In the genomic region with DNA sequence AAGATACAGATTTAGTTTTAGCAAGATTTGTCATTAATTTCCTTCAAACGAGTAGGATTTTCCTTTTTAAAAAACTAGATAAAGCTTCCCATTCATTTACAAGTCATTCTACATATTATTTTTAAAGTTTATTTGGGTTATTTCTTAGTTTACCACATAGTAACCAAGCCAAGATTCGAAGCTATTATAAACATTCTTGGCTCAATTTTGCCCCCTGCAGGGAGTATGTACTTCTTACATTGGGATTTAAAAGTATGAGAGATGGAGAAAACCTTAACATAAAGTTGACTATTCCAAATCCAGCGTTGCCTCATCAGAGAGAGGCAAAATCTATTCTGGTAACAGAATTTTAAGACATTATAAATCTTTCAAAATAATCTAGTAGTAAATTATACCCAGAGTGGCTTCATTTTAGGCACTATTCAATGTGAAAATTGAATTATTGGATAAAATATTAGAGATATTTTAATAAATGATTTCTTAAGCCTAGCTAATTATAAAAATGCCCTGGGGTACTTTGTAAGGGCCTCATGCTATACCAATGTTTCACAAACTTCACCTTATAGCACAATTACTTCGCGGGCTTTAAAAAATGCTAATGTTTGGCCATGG, we compare ENCODE assay signal across 8 cellular contexts. TPM values are rescaled to one million over a fixed set of nuclear protein-coding genes. Genes with fewer than 3 reads are reported as not detected.
A peak's percentile ranks its signal among the peaks of the same experiment; 100 is the strongest.
DNase-seq lines count a peak whose midpoint lies in the region; ATAC-seq, FAIRE-seq and TF ChIP-seq lines count a peak whose summit lies in the region.

No MANE protein-coding gene starts in this region.

- H3K27me3 Mint-ChIP-seq in activated CD8-positive, alpha-beta memory T cell treated with anti-CD3 and anti-CD28 coated beads, Interleukin-2, amount 10 ng/mL, durations not matched to agents 7 days and 5 days = no peaks in the 10 kb centered on the region

- peak; percentile 6 for FAIRE-seq in D721Med (lab: Jason Lieb, UNC)
- FAIRE-seq in keratinocyte (lab: Jason Lieb, UNC) = no peak

- ATAC-seq in HG03432 (IDR thresholded peaks at IDR 0.05; ENCODE audit: unreplicated experiment) (peak; percentile 57), esophagus mucosa (no peak), GM19467 (IDR thresholded peaks at IDR 0.05; ENCODE audit: unreplicated experiment) (no peak)
- ATAC-seq in activated CD8-positive, alpha-beta memory T cell treated with anti-CD3 and anti-CD28 coated beads, Interleukin-2, amount 10 ng/mL, durations not matched to agents 7 days and 5 days = no peak

- no peaks in the 10 kb centered on the region for H3K36me3 Mint-ChIP-seq in activated CD8-positive, alpha-beta memory T cell treated with anti-CD3 and anti-CD28 coated beads, Interleukin-2, amount 10 ng/mL, durations not matched to agents 7 days and 5 days

- DNase-seq in D721Med (ENCODE audit: insufficient read length, low spot score) (no peak), keratinocyte (ENCODE audit: low read depth, low spot score) (no peak)
- DNase-seq in activated CD8-positive, alpha-beta memory T cell treated with anti-CD3 and anti-CD28 coated beads, Interleukin-2, amount 10 ng/mL, durations not matched to agents 7 days and 5 days = no peak
- DNase-seq in activated CD4-positive, alpha-beta T cell treated with anti-CD3 and anti-CD28 coated beads for 48 hours = no peak

- peaks cover 4% of the 10 kb centered on the region for H3K9me3 Mint-ChIP-seq in activated CD8-positive, alpha-beta memory T cell treated with anti-CD3 and anti-CD28 coated beads, Interleukin-2, amount 10 ng/mL, durations not matched to agents 7 days and 5 days (ENCODE audit: low read depth)

- no peaks in the 10 kb centered on the region for H3K79me2 ChIP-seq in keratinocyte (ENCODE audit: control insufficient read depth, insufficient read depth, low read length)

- H3K4me1 Mint-ChIP-seq in activated CD8-positive, alpha-beta memory T cell treated with anti-CD3 and anti-CD28 coated beads, Interleukin-2, amount 10 ng/mL, durations not matched to agents 7 days and 5 days = no peaks in the 10 kb centered on the region

- H3K27ac Mint-ChIP-seq in activated CD8-positive, alpha-beta memory T cell treated with anti-CD3 and anti-CD28 coated beads, Interleukin-2, amount 10 ng/mL, durations not matched to agents 7 days and 5 days = no peak overlapping the region

- no peaks in the 10 kb centered on the region for H4K20me1 ChIP-seq in keratinocyte (ENCODE audit: control insufficient read depth, extremely low read depth, insufficient read depth, low read length)

- no peak overlapping the region for H3K27ac ChIP-seq in VCaP
- no peak overlapping the region for H3K27ac ChIP-seq in keratinocyte (ENCODE audit: control insufficient read depth, insufficient read depth, low read length)

- H3K27me3 ChIP-seq in keratinocyte (ENCODE audit: control insufficient read depth, extremely low read depth, insufficient read depth, low read length) = no peaks in the 10 kb centered on the region

- H3K4me3 ChIP-seq in keratinocyte (ENCODE audit: control insufficient read depth in 2 of 3, extremely low read depth in 1 of 3, insufficient read depth in 2 of 3, low read depth in 1 of 3, low read length in 3 of 3) = no peak overlapping the region

- TF ChIP-seq CTCF in D721Med (IDR thresholded peaks at IDR 0.05; ENCODE audit: insufficient read depth, missing control alignments) (peak; percentile 67), VCaP (conservative IDR thresholded peaks at IDR 0.05) (peak; percentile 77), keratinocyte (optimal IDR thresholded peaks at IDR 0.05 in 1 of 3, IDR thresholded peaks at IDR 0.05 in 1 of 3, conservative IDR thresholded peaks at IDR 0.05 in 1 of 3; ENCODE audit: extremely low read depth in 1 of 3, insufficient read depth in 2 of 3, low read length in 3 of 3) (peak in 2 of 3 experiments; percentile 13 to 41)

- no peak overlapping the region for H3K4me3 Mint-ChIP-seq in activated CD8-positive, alpha-beta memory T cell treated with anti-CD3 and anti-CD28 coated beads, Interleukin-2, amount 10 ng/mL, durations not matched to agents 7 days and 5 days

- H3K4me2 ChIP-seq in keratinocyte (ENCODE audit: control insufficient read depth, extremely low read depth, insufficient read depth, low read depth, low read length) = no peak overlapping the region

- no peak overlapping the region for H3K9ac ChIP-seq in keratinocyte (ENCODE audit: control insufficient read depth, extremely low read depth, insufficient read depth, low read length)

- dilution Hi-C loops in keratinocyte (cut with MboI; ENCODE audit: extremely low pct_ligation_motif_present, low sequenced_read_pairs) = no loop called here

- CTCF ChIA-PET in activated CD8-positive, alpha-beta memory T cell treated with anti-CD3 and anti-CD28 coated beads, Interleukin-2, amount 10 ng/mL, durations not matched to agents 7 days and 5 days (lab: Charles Lee) = interaction anchor here (0.9 kb wide), 1 partner anchor 297 kb away, joined by 3 read pairs; no protein-coding TSS in a partner anchor

- no peak overlapping the region for H2AFZ ChIP-seq in keratinocyte (ENCODE audit: control insufficient read depth, low read length)

- peaks cover 0 to 4% of the 10 kb centered on the region in 2 experiments for H3K36me3 ChIP-seq in keratinocyte (ENCODE audit: control insufficient read depth in 2 of 2, extremely low read depth in 1 of 2, insufficient read depth in 2 of 2, low read length in 2 of 2)

- no peaks in the 10 kb centered on the region for H3K9me3 ChIP-seq in keratinocyte (ENCODE audit: control insufficient read depth, low read depth, low read length)

- no peaks in the 10 kb centered on the region for H3K9me1 ChIP-seq in keratinocyte (ENCODE audit: control insufficient read depth, extremely low read depth, insufficient read depth, low read length)

- no peaks in the 10 kb centered on the region for H3K4me1 ChIP-seq in keratinocyte (ENCODE audit: control insufficient read depth, extremely low read depth, insufficient read depth, low read length)

RNA-seq across cellular contexts. Expression of a gene that starts 39.1 kb away (rescaled TPM):
- polyA plus RNA-seq in keratinocyte = 21.8 to 40.5 TPM (median 30.1 TPM) in 3 replicates
- 4.4 TPM for polyA plus RNA-seq in keratinocyte (2011; ENCODE audit: low read depth)
- 6.4 and 8.0 TPM in 2 replicates for polyA plus RNA-seq in keratinocyte (2011; cell fraction: cytosol; rRNA removed)
- polyA plus RNA-seq in keratinocyte (2011; cell fraction: nucleus; rRNA removed) = 84.8 and 90.2 TPM in 2 replicates
- 5.7 and 45.8 TPM in 2 replicates for polyA plus RNA-seq in keratinocyte (2012; ENCODE audit: low replicate concordance)
- polyA minus RNA-seq in keratinocyte = 87.4 to 164 TPM (median 108 TPM) in 3 replicates
- polyA minus RNA-seq in keratinocyte (2011; cell fraction: cytosol; rRNA and poly(A)+ RNA removed) = 37.6 TPM
- 213 and 385 TPM in 2 replicates for polyA minus RNA-seq in keratinocyte (2011; cell fraction: nucleus; rRNA and poly(A)+ RNA removed)
- total RNA-seq in activated CD8-positive, alpha-beta memory T cell treated with anti-CD3 and anti-CD28 coated beads, Interleukin-2, amount 10 ng/mL, durations not matched to agents 7 days and 5 days = not detected
- 1.00 TPM for total RNA-seq in esophagus mucosa

Comparison
In these comparisons a context has a peak if more than half of its experiments do, and no peak if none do; other contexts are left out.
1. CTCF ChIP-seq: peak in every context shown above with its lines; median percentile 77 in VCaP; 67 in D721Med; 27 in keratinocyte.